Comparison of ENCODE assay signal across 32 cellular contexts in the genomic region with DNA sequence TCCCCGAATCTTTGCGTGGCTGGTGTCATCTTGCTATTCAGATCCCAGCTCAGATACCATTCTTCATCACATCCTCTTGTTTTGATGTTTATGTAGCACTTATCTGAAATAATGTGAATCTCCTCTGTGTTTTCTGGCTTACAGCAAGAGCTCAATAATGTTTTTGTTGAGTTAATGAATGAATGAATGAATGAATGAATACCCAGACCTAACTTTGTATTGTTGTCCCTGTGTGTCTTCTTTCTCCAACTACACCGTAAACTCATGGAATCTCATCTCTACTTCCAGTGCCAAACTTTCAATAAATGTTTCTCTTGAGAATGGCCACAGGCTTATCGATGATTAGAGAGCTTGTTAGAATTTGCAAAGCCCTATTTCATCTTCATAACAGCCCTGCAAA.
"Had no signal": no experiment of that assay in that cellular context is flagged by ENCODE, and none has a peak within 500 bp of the region (broad histone marks: within the 10 kb centered on the region; RNA-seq: fewer than 3 reads in every experiment).

No MANE protein-coding gene starts in this region.

- H3K9me3 ChIP-seq: adrenal gland, body of pancreas, breast epithelium had no signal

- H3K4me3 ChIP-seq: adrenal gland, body of pancreas, breast epithelium had no signal

- H3K4me1 ChIP-seq: adrenal gland, breast epithelium had no signal

- H3K27me3 ChIP-seq: adrenal gland, body of pancreas, brain microvascular endothelial cell had no signal

- DNase-seq: activated B cell treated with CpG ODN at 0.5 μM for 24 hours; activated CD4-positive, alpha-beta memory T cell treated with anti-CD3 and anti-CD28 coated beads, Interleukin-2, amount 10 ng/mL, durations not matched to agents 7 days and 5 days; activated CD4-positive, alpha-beta T cell treated with anti-CD3 and anti-CD28 coated beads for 36 hours; activated CD4-positive, alpha-beta T cell treated with anti-CD3 and anti-CD28 coated beads for 48 hours; activated CD4-positive, alpha-beta T cell treated with anti-CD3 and anti-CD28 coated beads, Interleukin-2, amount 10 ng/mL, durations not matched to agents 7 days and 5 days; activated CD4-positive, alpha-beta T cell treated with anti-CD3 and anti-CD28 coated beads, Interleukin-2, amount 50 U/mL, for 48 hours; activated CD4-positive, CD25-positive, alpha-beta regulatory T cell treated with anti-CD3 and anti-CD28 coated beads, Interleukin-2, amount 50 U/mL, for 72 hours; activated CD8-positive, alpha-beta memory T cell treated with anti-CD3 and anti-CD28 coated beads for 24 hours; activated CD8-positive, alpha-beta memory T cell treated with anti-CD3 and anti-CD28 coated beads, Interleukin-2, amount 10 ng/mL, durations not matched to agents 7 days and 5 days; activated CD8-positive, alpha-beta memory T cell treated with anti-CD3 and anti-CD28 coated beads, Interleukin-2, amount 50 U/mL, for 48 hours; activated CD8-positive, alpha-beta T cell treated with anti-CD3 and anti-CD28 coated beads, Interleukin-2, amount 10 ng/mL, durations not matched to agents 7 days and 5 days; activated effector memory CD4-positive, alpha-beta T cell treated with anti-CD3 and anti-CD28 coated beads, Interleukin-2, amount 50 U/mL, for 16 hours; activated gamma-delta T cell treated with Interleukin-2 at 50 U/mL for 16 hours; activated naive CD4-positive, alpha-beta T cell; activated naive CD4-positive, alpha-beta T cell treated with anti-CD3 and anti-CD28 coated beads for 36 hours; activated naive CD4-positive, alpha-beta T cell treated with anti-CD3 and anti-CD28 coated beads, Interleukin-2, amount 50 U/mL, for 16 hours; activated naive CD8-positive, alpha-beta T cell treated with anti-CD3 and anti-CD28 coated beads for 36 hours; activated T-cell treated with anti-CD3 and anti-CD28 coated beads, Interleukin-2, amount 50 U/mL, for 24 hours; activated T-cell treated with anti-CD3 and anti-CD28 coated beads, Interleukin-2, amount 50 U/mL, for 48 hours; adrenal gland; amniotic stem cell; aorta; body of pancreas; brain microvascular endothelial cell; central memory CD4-positive, alpha-beta T cell; T-helper 17 cell had no signal

- FAIRE-seq: astrocyte, colon, TTC549 had no signal

- H3K36me3 ChIP-seq: adrenal gland, brain microvascular endothelial cell, breast epithelium had no signal

- H3K27ac ChIP-seq: adrenal gland, body of pancreas, brain microvascular endothelial cell, breast epithelium, VCaP had no signal

- ATAC-seq: activated CD8-positive, alpha-beta memory T cell treated with anti-CD3 and anti-CD28 coated beads, Interleukin-2, amount 10 ng/mL, durations not matched to agents 7 days and 5 days; activated CD8-positive, alpha-beta T cell treated with anti-CD3 and anti-CD28 coated beads, Interleukin-2, amount 10 ng/mL, durations not matched to agents 7 days and 5 days; activated naive CD4-positive, alpha-beta T cell treated with anti-CD3 and anti-CD28 coated beads, Interleukin-2, amount 50 U/mL, for 72 hours; body of pancreas; T-helper 17 cell had no signal
